ENCODE assay signal across 1 cellular context in genomic region chr12:12786716-12787601, GRCh38.
TF ChIP-seq lines count a peak whose summit lies in the region.

No MANE protein-coding gene starts in this region.

TF ChIP-seq in HepG2, 621 proteins besides CTCF, POLR2A, EP300 and RAD21 (continued from another document and continues in another):
- TF ChIP-seq, protein P1, sequence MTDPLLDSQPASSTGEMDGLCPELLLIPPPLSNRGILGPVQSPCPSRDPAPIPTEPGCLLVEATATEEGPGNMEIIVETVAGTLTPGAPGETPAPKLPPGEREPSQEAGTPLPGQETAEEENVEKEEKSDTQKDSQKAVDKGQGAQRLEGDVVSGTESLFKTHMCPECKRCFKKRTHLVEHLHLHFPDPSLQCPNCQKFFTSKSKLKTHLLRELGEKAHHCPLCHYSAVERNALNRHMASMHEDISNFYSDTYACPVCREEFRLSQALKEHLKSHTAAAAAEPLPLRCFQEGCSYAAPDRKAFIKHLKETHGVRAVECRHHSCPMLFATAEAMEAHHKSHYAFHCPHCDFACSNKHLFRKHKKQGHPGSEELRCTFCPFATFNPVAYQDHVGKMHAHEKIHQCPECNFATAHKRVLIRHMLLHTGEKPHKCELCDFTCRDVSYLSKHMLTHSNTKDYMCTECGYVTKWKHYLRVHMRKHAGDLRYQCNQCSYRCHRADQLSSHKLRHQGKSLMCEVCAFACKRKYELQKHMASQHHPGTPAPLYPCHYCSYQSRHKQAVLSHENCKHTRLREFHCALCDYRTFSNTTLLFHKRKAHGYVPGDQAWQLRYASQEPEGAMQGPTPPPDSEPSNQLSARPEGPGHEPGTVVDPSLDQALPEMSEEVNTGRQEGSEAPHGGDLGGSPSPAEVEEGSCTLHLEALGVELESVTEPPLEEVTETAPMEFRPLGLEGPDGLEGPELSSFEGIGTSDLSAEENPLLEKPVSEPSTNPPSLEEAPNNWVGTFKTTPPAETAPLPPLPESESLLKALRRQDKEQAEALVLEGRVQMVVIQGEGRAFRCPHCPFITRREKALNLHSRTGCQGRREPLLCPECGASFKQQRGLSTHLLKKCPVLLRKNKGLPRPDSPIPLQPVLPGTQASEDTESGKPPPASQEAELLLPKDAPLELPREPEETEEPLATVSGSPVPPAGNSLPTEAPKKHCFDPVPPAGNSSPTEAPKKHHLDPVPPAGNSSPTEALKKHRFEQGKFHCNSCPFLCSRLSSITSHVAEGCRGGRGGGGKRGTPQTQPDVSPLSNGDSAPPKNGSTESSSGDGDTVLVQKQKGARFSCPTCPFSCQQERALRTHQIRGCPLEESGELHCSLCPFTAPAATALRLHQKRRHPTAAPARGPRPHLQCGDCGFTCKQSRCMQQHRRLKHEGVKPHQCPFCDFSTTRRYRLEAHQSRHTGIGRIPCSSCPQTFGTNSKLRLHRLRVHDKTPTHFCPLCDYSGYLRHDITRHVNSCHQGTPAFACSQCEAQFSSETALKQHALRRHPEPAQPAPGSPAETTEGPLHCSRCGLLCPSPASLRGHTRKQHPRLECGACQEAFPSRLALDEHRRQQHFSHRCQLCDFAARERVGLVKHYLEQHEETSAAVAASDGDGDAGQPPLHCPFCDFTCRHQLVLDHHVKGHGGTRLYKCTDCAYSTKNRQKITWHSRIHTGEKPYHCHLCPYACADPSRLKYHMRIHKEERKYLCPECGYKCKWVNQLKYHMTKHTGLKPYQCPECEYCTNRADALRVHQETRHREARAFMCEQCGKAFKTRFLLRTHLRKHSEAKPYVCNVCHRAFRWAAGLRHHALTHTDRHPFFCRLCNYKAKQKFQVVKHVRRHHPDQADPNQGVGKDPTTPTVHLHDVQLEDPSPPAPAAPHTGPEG (CRISPR knock-in tag; IDR thresholded peaks at IDR 0.05), result peak; percentile 78
- TF ChIP-seq RERE (CRISPR knock-in tag; IDR thresholded peaks at IDR 0.05; ENCODE audit: low read depth) (no peak), ZNF776 (CRISPR knock-in tag; IDR thresholded peaks at IDR 0.05) (peak; percentile 88), ZNF724P (CRISPR knock-in tag; IDR thresholded peaks at IDR 0.05; ENCODE audit: borderline replicate concordance) (peak; percentile 66; the same call in 1 of the 2 replicates), ZNF615 (CRISPR knock-in tag; IDR thresholded peaks at IDR 0.05; ENCODE audit: borderline replicate concordance) (0 out of 2 replicates have a peak, but pooled peaks have one; percentile 73), ZFX (CRISPR knock-in tag; IDR thresholded peaks at IDR 0.05; ENCODE audit: low read depth) (peak; percentile 75), DR1 (CRISPR knock-in tag; IDR thresholded peaks at IDR 0.05) (peak; percentile 40; the same call in 1 of the 2 replicates), TEF (CRISPR knock-in tag; IDR thresholded peaks at IDR 0.05) (peak; percentile 59; the same call in 1 of the 2 replicates), SKIL (CRISPR knock-in tag; IDR thresholded peaks at IDR 0.05; ENCODE audit: borderline replicate concordance) (no peak), ZNF800 (CRISPR knock-in tag; IDR thresholded peaks at IDR 0.05) (peak; percentile 77; the same call in 1 of the 2 replicates), ZBTB7B (CRISPR knock-in tag; IDR thresholded peaks at IDR 0.05) (no peak), MIXL1 (CRISPR knock-in tag; IDR thresholded peaks at IDR 0.05) (peak; percentile 75; the same call in 1 of the 2 replicates), ZFP41 (CRISPR knock-in tag; IDR thresholded peaks at IDR 0.05; ENCODE audit: borderline replicate concordance) (peak; percentile 50; the same call in 1 of the 2 replicates), PATZ1 (CRISPR knock-in tag; IDR thresholded peaks at IDR 0.05) (no peak), ZFY (CRISPR knock-in tag; IDR thresholded peaks at IDR 0.05) (peak; percentile 88), SP2 (CRISPR knock-in tag; IDR thresholded peaks at IDR 0.05) (no peak), GRHL1 (CRISPR knock-in tag; conservative IDR thresholded peaks at IDR 0.05) (no peak), KMT2B (CRISPR knock-in tag; IDR thresholded peaks at IDR 0.05) (no peak), SAFB2 (CRISPR knock-in tag; IDR thresholded peaks at IDR 0.05; ENCODE audit: borderline replicate concordance, low read depth) (no peak), SRF (IDR thresholded peaks at IDR 0.05; ENCODE audit: low read depth, low read length) (no peak), FOXK2 (IDR thresholded peaks at IDR 0.05) (no peak), CREM (IDR thresholded peaks at IDR 0.05) (no peak), CREM (CRISPR knock-in tag; IDR thresholded peaks at IDR 0.05) (no peak), ZBTB37 (CRISPR knock-in tag; IDR thresholded peaks at IDR 0.05) (no peak), ZNF878 (CRISPR knock-in tag; IDR thresholded peaks at IDR 0.05) (peak; percentile 39; the same call in 1 of the 2 replicates)
- TF ChIP-seq, protein P2, sequence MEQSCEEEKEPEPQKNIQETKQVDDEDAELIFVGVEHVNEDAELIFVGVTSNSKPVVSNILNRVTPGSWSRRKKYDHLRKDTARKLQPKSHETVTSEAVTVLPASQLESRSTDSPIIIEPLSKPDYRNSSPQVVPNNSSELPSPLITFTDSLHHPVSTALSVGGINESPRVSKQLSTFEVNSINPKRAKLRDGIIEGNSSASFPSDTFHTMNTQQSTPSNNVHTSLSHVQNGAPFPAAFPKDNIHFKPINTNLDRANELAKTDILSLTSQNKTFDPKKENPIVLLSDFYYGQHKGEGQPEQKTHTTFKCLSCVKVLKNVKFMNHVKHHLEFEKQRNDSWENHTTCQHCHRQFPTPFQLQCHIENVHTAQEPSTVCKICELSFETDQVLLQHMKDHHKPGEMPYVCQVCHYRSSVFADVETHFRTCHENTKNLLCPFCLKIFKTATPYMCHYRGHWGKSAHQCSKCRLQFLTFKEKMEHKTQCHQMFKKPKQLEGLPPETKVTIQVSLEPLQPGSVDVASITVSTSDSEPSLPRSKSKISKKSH (CRISPR knock-in tag; IDR thresholded peaks at IDR 0.05; ENCODE audit: borderline replicate concordance), result no peak
- TF ChIP-seq, protein P3, sequence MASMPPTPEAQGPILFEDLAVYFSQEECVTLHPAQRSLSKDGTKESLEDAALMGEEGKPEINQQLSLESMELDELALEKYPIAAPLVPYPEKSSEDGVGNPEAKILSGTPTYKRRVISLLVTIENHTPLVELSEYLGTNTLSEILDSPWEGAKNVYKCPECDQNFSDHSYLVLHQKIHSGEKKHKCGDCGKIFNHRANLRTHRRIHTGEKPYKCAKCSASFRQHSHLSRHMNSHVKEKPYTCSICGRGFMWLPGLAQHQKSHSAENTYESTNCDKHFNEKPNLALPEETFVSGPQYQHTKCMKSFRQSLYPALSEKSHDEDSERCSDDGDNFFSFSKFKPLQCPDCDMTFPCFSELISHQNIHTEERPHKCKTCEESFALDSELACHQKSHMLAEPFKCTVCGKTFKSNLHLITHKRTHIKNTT (CRISPR knock-in tag; IDR thresholded peaks at IDR 0.05), result no peak
